ENCODE assay signal across 8 cellular contexts in the genomic region with DNA sequence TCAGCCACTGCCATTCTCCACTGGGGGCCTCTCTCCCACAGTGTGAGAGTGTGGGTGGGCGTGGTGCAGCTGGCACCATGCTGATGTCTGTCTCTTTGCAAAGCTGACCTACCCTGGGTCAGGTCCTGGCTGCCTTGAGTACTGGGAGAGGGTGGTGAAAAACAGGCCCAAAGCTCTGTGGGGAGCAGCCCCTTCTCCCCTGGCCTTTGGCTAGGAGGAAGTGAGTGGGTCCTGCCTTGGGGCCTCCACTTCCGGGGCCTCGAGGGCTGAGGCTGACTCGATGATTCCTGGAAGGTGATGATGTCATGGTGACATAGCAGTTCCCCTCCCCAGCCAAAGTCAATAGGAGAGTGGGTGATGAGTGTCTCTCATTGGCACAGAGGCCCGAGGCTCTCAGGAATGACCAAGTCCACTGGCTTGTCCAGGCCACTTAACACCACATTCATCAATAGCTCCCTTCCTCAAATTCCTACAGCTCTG. TPM values are rescaled to one million over a fixed set of nuclear protein-coding genes. Genes with fewer than 3 reads are reported as not detected.
DNase-seq lines count a peak whose midpoint lies in the region; ATAC-seq and TF ChIP-seq lines count a peak whose summit lies in the region.

No MANE protein-coding gene starts in this region.

- 30 to 44% methylated on average over 2 to 5 of the region's 5 CpGs for WGBS in body of pancreas, 2 donors

- DNase-seq in SJSA1 (ENCODE audit: low read depth in 1 of 2, low spot score in 2 of 2), result peak; percentile 65 to 70
- peak in 3 of 4 donors; percentile 26 to 58 (median 52) for DNase-seq in body of pancreas
- no peak for DNase-seq in osteocyte (ENCODE audit: extremely low spot score, unreplicated experiment)
- DNase-seq in NCI-H146 (lab: John Stamatoyannopoulos, UW), result no peak
- no peak for DNase-seq in NCI-H446 treated with DMSO at 0.1 percent for 48 hours (lab: John Stamatoyannopoulos, UW)

- no peak overlapping the region for H3K4me3 Mint-ChIP-seq in osteocyte (ENCODE audit: unreplicated experiment)

- H3K36me3 Mint-ChIP-seq in osteocyte (ENCODE audit: unreplicated experiment), result peaks cover 3% of the 10 kb centered on the region

- H3K27ac ChIP-seq in SJSA1 (peak overlapping the region; percentile 41), body of pancreas (no peak overlapping the region)

- H3K36me3 ChIP-seq in SJSA1 (no peaks in the 10 kb centered on the region), body of pancreas (replicated peaks in 1 of 2; ENCODE audit: insufficient read depth in 1 of 2, low read depth in 2 of 2) (no peaks in the 10 kb centered on the region)

- H3K27ac Mint-ChIP-seq in osteocyte (ENCODE audit: unreplicated experiment), result peak overlapping the region; percentile 81

- H3K9me3 ChIP-seq in SJSA1 (replicated peaks) (no peaks in the 10 kb centered on the region), body of pancreas (no peaks in the 10 kb centered on the region)

- peak; percentile 25; the same call in 1 of the 3 replicates for TF ChIP-seq CTCF in GM12872 (IDR thresholded peaks at IDR 0.05; ENCODE audit: insufficient read depth, low read depth, low read length)
- no peak for TF ChIP-seq CTCF in body of pancreas (IDR thresholded peaks at IDR 0.05)
- TF ChIP-seq CTCF in osteocyte (IDR thresholded peaks at IDR 0.05), result no peak

- intact Hi-C loops in body of pancreas (cut with DNase I), result loop anchor here (5.0 to 10.0 kb wide), 3 partner anchors 54 to 247 kb away; a partner anchor contains a TSS

- H3K27me3 ChIP-seq in SJSA1 (replicated peaks) (no peaks in the 10 kb centered on the region), body of pancreas (no peaks in the 10 kb centered on the region)

- peaks cover 7% of the 10 kb centered on the region for H3K9me3 Mint-ChIP-seq in osteocyte (ENCODE audit: unreplicated experiment)

- ATAC-seq in body of pancreas, result peak; percentile 41
- ATAC-seq in HG03565 (IDR thresholded peaks at IDR 0.05; ENCODE audit: unreplicated experiment), result no peak
- ATAC-seq in HG02938 (IDR thresholded peaks at IDR 0.05; ENCODE audit: unreplicated experiment), result no peak

- peaks cover 27% of the 10 kb centered on the region for H3K27me3 Mint-ChIP-seq in osteocyte (ENCODE audit: unreplicated experiment)

- no peak overlapping the region for H3K4me3 ChIP-seq in SJSA1
- no peak overlapping the region for H3K4me3 ChIP-seq in body of pancreas

- no peak for TF ChIP-seq POLR2A in body of pancreas (IDR thresholded peaks at IDR 0.05)

- peaks cover 40% of the 10 kb centered on the region for H3K4me1 Mint-ChIP-seq in osteocyte (ENCODE audit: unreplicated experiment)

- H3K4me1 ChIP-seq in SJSA1 (replicated peaks) (peaks cover 39% of the 10 kb centered on the region), body of pancreas (peaks cover 13% of the 10 kb centered on the region)

RNA-seq across cellular contexts. Expression of a gene that starts 53.0 kb away (rescaled TPM):
- total RNA-seq in SJSA1 (2014; rRNA removed; shearing (Covaris generic)), result 67.6 and 76.5 TPM in 2 replicates
- total RNA-seq in body of pancreas (1 to 10 TPM; 6.6 to 6.7 TPM), osteocyte (29.8 and 32.2 TPM in 2 replicates)

Comparison
In these comparisons a context has a peak if more than half of its experiments do, and no peak if none do; other contexts are left out.
1. DNase-seq: peak in SJSA1 (2 of 2) and body of pancreas (3 of 4); none in osteocyte (single experiment), NCI-H146 (single experiment) and NCI-H446 treated with DMSO at 0.1 percent for 48 hours (single experiment).